In the genomic region with DNA sequence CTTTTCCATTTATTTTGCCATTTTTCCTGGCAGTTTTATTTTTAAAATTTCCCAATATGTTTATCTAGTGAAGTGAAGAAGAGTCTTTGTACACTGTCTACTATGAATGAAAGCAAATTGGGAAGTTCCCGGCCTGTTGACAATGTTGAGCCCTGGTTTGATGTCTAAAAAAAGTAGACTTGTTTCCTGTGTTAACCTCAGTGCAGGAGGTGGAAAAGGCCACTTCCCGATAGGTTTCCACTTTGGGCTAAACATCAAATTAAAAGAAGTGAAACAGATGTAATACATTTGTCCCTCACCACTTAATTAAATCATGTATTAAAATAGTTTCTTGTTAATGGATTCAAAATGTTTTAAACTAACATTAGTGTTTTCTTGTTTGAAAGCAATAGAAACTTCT, we compare ENCODE assay signal across 11 cellular contexts. TPM values are rescaled to one million over a fixed set of nuclear protein-coding genes. Genes with fewer than 3 reads are reported as not detected.
DNase-seq lines count a peak whose midpoint lies in the region; ATAC-seq and TF ChIP-seq lines count a peak whose summit lies in the region.
"Had no signal": no experiment of that assay in that cellular context is flagged by ENCODE, and none has a peak within 500 bp of the region (broad histone marks: within the 10 kb centered on the region; RNA-seq: fewer than 3 reads in every experiment).

No MANE protein-coding gene starts in this region.

- TF ChIP-seq CTCF in GM23338 (conservative IDR thresholded peaks at IDR 0.05; ENCODE audit: low read depth in 2 of 2) (no peak), right atrium auricular region (IDR thresholded peaks at IDR 0.05) (no peak)

- no peaks in the 10 kb centered on the region for H3K9me3 Mint-ChIP-seq in CD8-positive, alpha-beta memory T cell
- no peaks in the 10 kb centered on the region for H3K9me3 Mint-ChIP-seq in GM23338

- no peaks in the 10 kb centered on the region for H3K36me3 Mint-ChIP-seq in CD8-positive, alpha-beta memory T cell
- no peaks in the 10 kb centered on the region for H3K36me3 Mint-ChIP-seq in GM23338 (ENCODE audit: low read depth)

- no peaks in the 10 kb centered on the region for H3K9me2 ChIP-seq in GM23338 (ENCODE audit: insufficient read depth)

- no peak overlapping the region for H3K4me2 ChIP-seq in GM23338

- H3K36me3 ChIP-seq in CD8-positive, alpha-beta memory T cell (ENCODE audit: insufficient read depth, low read length) = no peaks in the 10 kb centered on the region
- H3K36me3 ChIP-seq in GM23338 (ENCODE audit: insufficient read depth) = no peaks in the 10 kb centered on the region
- no peaks in the 10 kb centered on the region for H3K36me3 ChIP-seq in right atrium auricular region
- H3K36me3 ChIP-seq: cardiac muscle cell, stomach had no signal

- no peak overlapping the region for H3K4me3 ChIP-seq in CD8-positive, alpha-beta memory T cell (ENCODE audit: low read length)
- H3K4me3 ChIP-seq in GM23338 (no peak overlapping the region), right atrium auricular region (no peak overlapping the region)
- H3K4me3 ChIP-seq: cardiac muscle cell, skin epidermis, stomach had no signal

- H3K27ac Mint-ChIP-seq in CD8-positive, alpha-beta memory T cell = peak overlapping the region in 1 of 8 donors; percentile 24
- no peak overlapping the region for H3K27ac Mint-ChIP-seq in GM23338

- no peak overlapping the region for H3K27ac ChIP-seq in CD8-positive, alpha-beta memory T cell (ENCODE audit: low read depth, low read length)
- peak overlapping the region; percentile 51; the same call in 1 of the 2 replicates for H3K27ac ChIP-seq in GM23338 (ENCODE audit: low read depth)
- no peak overlapping the region for H3K27ac ChIP-seq in right atrium auricular region
- H3K27ac ChIP-seq: cardiac muscle cell, stomach had no signal

- no peaks in the 10 kb centered on the region for H3F3A ChIP-seq in GM23338 (replicated peaks; ENCODE audit: low read depth)

- no peaks in the 10 kb centered on the region for H3K27me3 ChIP-seq in CD8-positive, alpha-beta memory T cell (ENCODE audit: insufficient read depth, low read length, poor library complexity, severe bottlenecking)
- H3K27me3 ChIP-seq in GM23338 (ENCODE audit: insufficient read depth) (no peaks in the 10 kb centered on the region), right atrium auricular region (no peaks in the 10 kb centered on the region)
- H3K27me3 ChIP-seq: cardiac muscle cell, stomach had no signal

- H3K79me2 ChIP-seq in GM23338 (replicated peaks; ENCODE audit: insufficient read depth) = no peaks in the 10 kb centered on the region

- H2AFZ ChIP-seq in GM23338 = no peak overlapping the region

- peaks cover 19 to 26% (median 24%) of the 10 kb centered on the region in 3 donors for H3K4me1 Mint-ChIP-seq in CD8-positive, alpha-beta memory T cell
- H3K4me1 Mint-ChIP-seq in GM23338 = peaks cover 34% of the 10 kb centered on the region

- POLR2A ChIA-PET in CD8-positive, alpha-beta memory T cell (lab: Charles Lee) = no interaction called here

- peak overlapping the region in 6 of 7 donors; percentile 14 to 67 (median 42) for H3K4me3 Mint-ChIP-seq in CD8-positive, alpha-beta memory T cell
- H3K4me3 Mint-ChIP-seq in GM23338 = no peak overlapping the region

- peak in 3 of 5 donors; percentile 7 to 53 (median 16) for DNase-seq in CD8-positive, alpha-beta memory T cell
- DNase-seq in GM23338 (ENCODE audit: low spot score) (no peak), T-helper 1 cell (peak in 3 of 5 donors; percentile 4 to 25 (median 6)), left lobe of liver (ENCODE audit: low spot score) (no peak), RKO (ENCODE audit: low spot score) (no peak), right atrium auricular region (ENCODE audit: low spot score) (no peak)
- DNase-seq in stimulated activated naive CD4-positive, alpha-beta T cell treated with Interleukin-2 at 50 U/mL for 16 hours (lab: John Stamatoyannopoulos, UW) = no peak
- DNase-seq: stomach had no signal

- CTCF ChIA-PET in CD8-positive, alpha-beta memory T cell (lab: Charles Lee) = no interaction called here

- ATAC-seq in GM23338 (no peak), left lobe of liver (peak; percentile 24), HG03439 (IDR thresholded peaks at IDR 0.05; ENCODE audit: unreplicated experiment) (no peak)

- no peaks in the 10 kb centered on the region for H3K9me3 ChIP-seq in CD8-positive, alpha-beta memory T cell (ENCODE audit: low read length)
- H3K9me3 ChIP-seq in right atrium auricular region = no peaks in the 10 kb centered on the region
- H3K9me3 ChIP-seq: stomach had no signal

- no peaks in the 10 kb centered on the region for H4K20me1 ChIP-seq in GM23338 (replicated peaks; ENCODE audit: insufficient read depth)

- H3K27me3 Mint-ChIP-seq in CD8-positive, alpha-beta memory T cell = peaks cover 0 to 5% of the 10 kb centered on the region in 2 donors
- no peaks in the 10 kb centered on the region for H3K27me3 Mint-ChIP-seq in GM23338 (ENCODE audit: insufficient read depth, low read depth, poor library complexity)

- H3K4me1 ChIP-seq in CD8-positive, alpha-beta memory T cell (ENCODE audit: insufficient read depth, low read length) = peaks cover 13% of the 10 kb centered on the region
- H3K4me1 ChIP-seq in GM23338 (ENCODE audit: insufficient read depth) (peaks cover 18% of the 10 kb centered on the region), right atrium auricular region (peaks cover 0 to 3% of the 10 kb centered on the region in 2 donors)

TF ChIP-seq in GM23338, 12 proteins besides CTCF, POLR2A, EP300 and RAD21 (continues in another document):
- TF ChIP-seq, protein P1, sequence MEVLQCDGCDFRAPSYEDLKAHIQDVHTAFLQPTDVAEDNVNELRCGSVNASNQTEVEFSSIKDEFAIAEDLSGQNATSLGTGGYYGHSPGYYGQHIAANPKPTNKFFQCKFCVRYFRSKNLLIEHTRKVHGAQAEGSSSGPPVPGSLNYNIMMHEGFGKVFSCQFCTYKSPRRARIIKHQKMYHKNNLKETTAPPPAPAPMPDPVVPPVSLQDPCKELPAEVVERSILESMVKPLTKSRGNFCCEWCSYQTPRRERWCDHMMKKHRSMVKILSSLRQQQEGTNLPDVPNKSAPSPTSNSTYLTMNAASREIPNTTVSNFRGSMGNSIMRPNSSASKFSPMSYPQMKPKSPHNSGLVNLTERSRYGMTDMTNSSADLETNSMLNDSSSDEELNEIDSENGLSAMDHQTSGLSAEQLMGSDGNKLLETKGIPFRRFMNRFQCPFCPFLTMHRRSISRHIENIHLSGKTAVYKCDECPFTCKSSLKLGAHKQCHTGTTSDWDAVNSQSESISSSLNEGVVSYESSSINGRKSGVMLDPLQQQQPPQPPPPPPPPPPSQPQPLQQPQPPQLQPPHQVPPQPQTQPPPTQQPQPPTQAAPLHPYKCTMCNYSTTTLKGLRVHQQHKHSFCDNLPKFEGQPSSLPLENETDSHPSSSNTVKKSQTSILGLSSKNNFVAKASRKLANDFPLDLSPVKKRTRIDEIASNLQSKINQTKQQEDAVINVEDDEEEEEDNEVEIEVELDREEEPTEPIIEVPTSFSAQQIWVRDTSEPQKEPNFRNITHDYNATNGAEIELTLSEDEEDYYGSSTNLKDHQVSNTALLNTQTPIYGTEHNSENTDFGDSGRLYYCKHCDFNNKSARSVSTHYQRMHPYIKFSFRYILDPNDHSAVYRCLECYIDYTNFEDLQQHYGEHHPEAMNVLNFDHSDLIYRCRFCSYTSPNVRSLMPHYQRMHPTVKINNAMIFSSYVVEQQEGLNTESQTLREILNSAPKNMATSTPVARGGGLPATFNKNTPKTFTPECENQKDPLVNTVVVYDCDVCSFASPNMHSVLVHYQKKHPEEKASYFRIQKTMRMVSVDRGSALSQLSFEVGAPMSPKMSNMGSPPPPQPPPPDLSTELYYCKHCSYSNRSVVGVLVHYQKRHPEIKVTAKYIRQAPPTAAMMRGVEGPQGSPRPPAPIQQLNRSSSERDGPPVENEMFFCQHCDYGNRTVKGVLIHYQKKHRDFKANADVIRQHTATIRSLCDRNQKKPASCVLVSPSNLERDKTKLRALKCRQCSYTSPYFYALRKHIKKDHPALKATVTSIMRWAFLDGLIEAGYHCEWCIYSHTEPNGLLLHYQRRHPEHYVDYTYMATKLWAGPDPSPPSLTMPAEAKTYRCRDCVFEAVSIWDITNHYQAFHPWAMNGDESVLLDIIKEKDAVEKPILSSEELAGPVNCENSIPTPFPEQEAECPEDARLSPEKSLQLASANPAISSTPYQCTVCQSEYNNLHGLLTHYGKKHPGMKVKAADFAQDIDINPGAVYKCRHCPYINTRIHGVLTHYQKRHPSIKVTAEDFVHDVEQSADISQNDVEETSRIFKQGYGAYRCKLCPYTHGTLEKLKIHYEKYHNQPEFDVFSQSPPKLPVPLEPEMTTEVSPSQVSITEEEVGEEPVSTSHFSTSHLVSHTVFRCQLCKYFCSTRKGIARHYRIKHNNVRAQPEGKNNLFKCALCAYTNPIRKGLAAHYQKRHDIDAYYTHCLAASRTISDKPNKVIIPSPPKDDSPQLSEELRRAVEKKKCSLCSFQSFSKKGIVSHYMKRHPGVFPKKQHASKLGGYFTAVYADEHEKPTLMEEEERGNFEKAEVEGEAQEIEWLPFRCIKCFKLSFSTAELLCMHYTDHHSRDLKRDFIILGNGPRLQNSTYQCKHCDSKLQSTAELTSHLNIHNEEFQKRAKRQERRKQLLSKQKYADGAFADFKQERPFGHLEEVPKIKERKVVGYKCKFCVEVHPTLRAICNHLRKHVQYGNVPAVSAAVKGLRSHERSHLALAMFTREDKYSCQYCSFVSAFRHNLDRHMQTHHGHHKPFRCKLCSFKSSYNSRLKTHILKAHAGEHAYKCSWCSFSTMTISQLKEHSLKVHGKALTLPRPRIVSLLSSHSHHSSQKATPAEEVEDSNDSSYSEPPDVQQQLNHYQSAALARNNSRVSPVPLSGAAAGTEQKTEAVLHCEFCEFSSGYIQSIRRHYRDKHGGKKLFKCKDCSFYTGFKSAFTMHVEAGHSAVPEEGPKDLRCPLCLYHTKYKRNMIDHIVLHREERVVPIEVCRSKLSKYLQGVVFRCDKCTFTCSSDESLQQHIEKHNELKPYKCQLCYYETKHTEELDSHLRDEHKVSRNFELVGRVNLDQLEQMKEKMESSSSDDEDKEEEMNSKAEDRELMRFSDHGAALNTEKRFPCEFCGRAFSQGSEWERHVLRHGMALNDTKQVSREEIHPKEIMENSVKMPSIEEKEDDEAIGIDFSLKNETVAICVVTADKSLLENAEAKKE (CRISPR knock-in tag; IDR thresholded peaks at IDR 0.05) = no peak
- no peak for TF ChIP-seq NANOG (IDR thresholded peaks at IDR 0.05; ENCODE audit: borderline replicate concordance)

RNA-seq across cellular contexts. Expression of gene BBS12, which starts 30.0 kb away (rescaled TPM):
- 1 to 10 TPM; 1.7 to 2.1 TPM for total RNA-seq in CD8-positive, alpha-beta memory T cell
- 1.8 TPM for polyA plus RNA-seq in CD8-positive, alpha-beta memory T cell
- total RNA-seq in GM23338 (2014; rRNA removed; shearing (Covaris generic)) = 2.6 TPM in 2 replicates
- 1.4 and 2.3 TPM in 2 replicates for polyA plus RNA-seq in GM23338 (2016; fragmentation: Nextera tagmentation; extraction: Ambion mirVana)
- total RNA-seq in left lobe of liver = 0.55 TPM
- 10 to 100 TPM in 1 of 2 donors, 1 to 10 TPM in 1; 5.9 to 10.2 TPM for total RNA-seq in right atrium auricular region

Comparison
In these comparisons a context has a peak if more than half of its experiments do, and no peak if none do; other contexts are left out.
1. DNase-seq: peak in CD8-positive, alpha-beta memory T cell (3 of 5) and T-helper 1 cell (3 of 5); none in GM23338 (single experiment), left lobe of liver (single experiment), stimulated activated naive CD4-positive, alpha-beta T cell treated with Interleukin-2 at 50 U/mL for 16 hours (single experiment), RKO (single experiment) and right atrium auricular region (single experiment).